18 cellular contexts compared by ENCODE assay signal in the genomic region with DNA sequence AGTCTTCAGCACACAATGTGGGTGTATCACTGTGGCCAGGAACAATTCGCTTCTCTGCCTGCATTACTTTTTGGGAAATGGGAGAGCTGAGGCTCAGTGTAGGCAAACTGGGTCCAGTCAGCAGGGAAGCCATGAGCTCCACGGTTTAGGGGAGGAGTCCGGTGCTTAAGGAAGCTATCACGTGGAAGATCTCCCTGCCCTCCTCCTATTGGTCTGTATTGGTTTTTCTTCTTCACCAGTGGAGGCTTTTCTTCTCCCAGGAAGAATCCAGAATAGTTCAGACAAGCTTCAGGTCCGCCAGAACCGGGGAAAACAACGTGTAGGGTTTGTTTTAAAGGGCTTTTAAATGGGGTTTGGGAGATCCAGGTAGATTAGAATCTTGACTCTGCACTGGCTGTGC.
A peak's percentile ranks its signal among the peaks of the same experiment; 100 is the strongest.
DNase-seq lines count a peak whose midpoint lies in the region; ATAC-seq, FAIRE-seq and TF ChIP-seq lines count a peak whose summit lies in the region.
"Had no signal": no experiment of that assay in that cellular context is flagged by ENCODE, and none has a peak within 500 bp of the region (broad histone marks: within the 10 kb centered on the region; RNA-seq: fewer than 3 reads in every experiment).

No MANE protein-coding gene starts in this region.

- H3K9me3 Mint-ChIP-seq in GM23338: no peaks in the 10 kb centered on the region; the same call in 2 of the 3 replicates

- no peak overlapping the region for H3K4me3 Mint-ChIP-seq in GM23338

- no peak for ATAC-seq in GM23338
- ATAC-seq in HG02763 (IDR thresholded peaks at IDR 0.05; ENCODE audit: unreplicated experiment): no peak
- ATAC-seq: PC-3 had no signal

- no peak overlapping the region; the same call in 1 of the 2 replicates for H2AFZ ChIP-seq in GM23338

- H3K9me2 ChIP-seq in GM23338 (ENCODE audit: insufficient read depth): peaks cover 15% of the 10 kb centered on the region; the same call in 1 of the 2 replicates
- H3K9me2 ChIP-seq: SK-N-SH had no signal

- 35% methylated on average over 7 of the region's 7 CpGs for WGBS in prostate gland

- H3K9me3 ChIP-seq in iPS-15b (ENCODE audit: control insufficient read depth, insufficient read depth, low read length): no peaks in the 10 kb centered on the region
- H3K9me3 ChIP-seq in prostate gland: no peaks in the 10 kb centered on the region
- H3K9me3 ChIP-seq: SK-N-SH had no signal

- TF ChIP-seq POLR2A in prostate gland (IDR thresholded peaks at IDR 0.05): no peak

- H3F3A ChIP-seq in GM23338 (replicated peaks; ENCODE audit: low read depth): peaks cover 6% of the 10 kb centered on the region; the same call in 1 of the 2 replicates

- peak; percentile 96 for FAIRE-seq in bronchial epithelial cell (lab: Jason Lieb, UNC)
- FAIRE-seq: K562 had no signal

- peaks cover 26% of the 10 kb centered on the region for H3K27me3 Mint-ChIP-seq in GM23338 (ENCODE audit: insufficient read depth, low read depth, poor library complexity)

- H3K4me2 ChIP-seq in GM23338: peak overlapping the region; percentile 40
- H3K4me2 ChIP-seq: SK-N-SH had no signal

- H3K9ac ChIP-seq in iPS-15b (ENCODE audit: low read depth, low read length): peak overlapping the region; percentile 48
- H3K9ac ChIP-seq: SK-N-SH had no signal

- H3K4me3 ChIP-seq in GM23338 (no peak overlapping the region), bronchial epithelial cell (ENCODE audit: low read depth, low read length) (peak overlapping the region; percentile 48), iPS-15b (ENCODE audit: low read depth, low read length) (peak overlapping the region; percentile 41), prostate gland (no peak overlapping the region)
- H3K4me3 ChIP-seq: K562 had no signal

- intact Hi-C loops in prostate gland (cut with DNase I): no loop called here

- H3K27me3 ChIP-seq in GM23338 (ENCODE audit: insufficient read depth) (no peaks in the 10 kb centered on the region), bronchial epithelial cell (ENCODE audit: control insufficient read depth, insufficient read depth, low read length) (no peaks in the 10 kb centered on the region), iPS-15b (ENCODE audit: control insufficient read depth, insufficient read depth, low read length) (peaks cover under 1% of the 10 kb centered on the region), prostate gland (replicated peaks; ENCODE audit: insufficient read depth) (no peaks in the 10 kb centered on the region)

- H3K4me1 Mint-ChIP-seq in GM23338: peaks cover 67% of the 10 kb centered on the region

- H3K79me2 ChIP-seq in GM23338 (replicated peaks; ENCODE audit: insufficient read depth): peaks cover 16% of the 10 kb centered on the region

- H3K27ac ChIP-seq in GM23338 (ENCODE audit: low read depth) (0 out of 2 replicates have a peak overlapping the region, but pooled peaks have one; percentile 50), prostate gland (peak overlapping the region; percentile 20 to 70)
- H3K27ac ChIP-seq: HL-60 had no signal

- H3K4me1 ChIP-seq in GM23338 (ENCODE audit: insufficient read depth) (peaks cover 44% of the 10 kb centered on the region), iPS-15b (ENCODE audit: control insufficient read depth, insufficient read depth, low read length) (peaks cover 29% of the 10 kb centered on the region), prostate gland (replicated peaks) (no peaks in the 10 kb centered on the region)

- TF ChIP-seq CTCF in GM23338 (conservative IDR thresholded peaks at IDR 0.05; ENCODE audit: low read depth in 2 of 2) (no peak), bronchial epithelial cell (IDR thresholded peaks at IDR 0.05; ENCODE audit: insufficient read depth, low read length, severe bottlenecking) (no peak), prostate gland (IDR thresholded peaks at IDR 0.05) (no peak)

- H3K36me3 ChIP-seq in GM23338 (ENCODE audit: insufficient read depth): no peaks in the 10 kb centered on the region
- H3K36me3 ChIP-seq in bronchial epithelial cell (ENCODE audit: control insufficient read depth, insufficient read depth, low read length): peaks cover 12% of the 10 kb centered on the region
- peaks cover 15% of the 10 kb centered on the region for H3K36me3 ChIP-seq in iPS-15b (ENCODE audit: control insufficient read depth, insufficient read depth, low read length)
- no peaks in the 10 kb centered on the region for H3K36me3 ChIP-seq in prostate gland

- peaks cover 23% of the 10 kb centered on the region for H3K36me3 Mint-ChIP-seq in GM23338 (ENCODE audit: low read depth)

- DNase-seq in GM23338 (ENCODE audit: low spot score) (no peak), bronchial epithelial cell (ENCODE audit: low read depth) (peak; percentile 59), prostate gland (ENCODE audit: low spot score) (no peak), NCI-H524 treated with DMSO at 0.1 percent for 48 hours (lab: John Stamatoyannopoulos, UW) (no peak), cerebellum (ENCODE audit: low spot score) (no peak)
- DNase-seq in NK-92 treated with Interleukin-12 subunit alpha and Interleukin-12 subunit beta, amount 100 ng/mL, for 24 hours (lab: John Stamatoyannopoulos, UW): no peak
- DNase-seq: C1 segment of cervical spinal cord, NCI-H1048, NCI-H146, NCI-H226, NCI-H69, PC-3, Right ventricle myocardium superior, SK-N-SH had no signal

- H4K20me1 ChIP-seq in GM23338 (replicated peaks; ENCODE audit: insufficient read depth): no peaks in the 10 kb centered on the region

- no peak overlapping the region for H3K27ac Mint-ChIP-seq in GM23338

TF ChIP-seq in GM23338, 12 proteins besides CTCF, POLR2A, EP300 and RAD21 (continues in another document):
- TF ChIP-seq NANOG (IDR thresholded peaks at IDR 0.05; ENCODE audit: borderline replicate concordance) (no peak), JUNB (IDR thresholded peaks at IDR 0.05; ENCODE audit: unreplicated experiment) (no peak), EZH2 (IDR thresholded peaks at IDR 0.05; ENCODE audit: low read depth, unreplicated experiment) (no peak), CREB1 (CRISPR knock-in tag; IDR thresholded peaks at IDR 0.05; ENCODE audit: low read depth) (no peak), ZNF331 (CRISPR knock-in tag; IDR thresholded peaks at IDR 0.05; ENCODE audit: low read depth) (no peak)
- TF ChIP-seq, protein P1, sequence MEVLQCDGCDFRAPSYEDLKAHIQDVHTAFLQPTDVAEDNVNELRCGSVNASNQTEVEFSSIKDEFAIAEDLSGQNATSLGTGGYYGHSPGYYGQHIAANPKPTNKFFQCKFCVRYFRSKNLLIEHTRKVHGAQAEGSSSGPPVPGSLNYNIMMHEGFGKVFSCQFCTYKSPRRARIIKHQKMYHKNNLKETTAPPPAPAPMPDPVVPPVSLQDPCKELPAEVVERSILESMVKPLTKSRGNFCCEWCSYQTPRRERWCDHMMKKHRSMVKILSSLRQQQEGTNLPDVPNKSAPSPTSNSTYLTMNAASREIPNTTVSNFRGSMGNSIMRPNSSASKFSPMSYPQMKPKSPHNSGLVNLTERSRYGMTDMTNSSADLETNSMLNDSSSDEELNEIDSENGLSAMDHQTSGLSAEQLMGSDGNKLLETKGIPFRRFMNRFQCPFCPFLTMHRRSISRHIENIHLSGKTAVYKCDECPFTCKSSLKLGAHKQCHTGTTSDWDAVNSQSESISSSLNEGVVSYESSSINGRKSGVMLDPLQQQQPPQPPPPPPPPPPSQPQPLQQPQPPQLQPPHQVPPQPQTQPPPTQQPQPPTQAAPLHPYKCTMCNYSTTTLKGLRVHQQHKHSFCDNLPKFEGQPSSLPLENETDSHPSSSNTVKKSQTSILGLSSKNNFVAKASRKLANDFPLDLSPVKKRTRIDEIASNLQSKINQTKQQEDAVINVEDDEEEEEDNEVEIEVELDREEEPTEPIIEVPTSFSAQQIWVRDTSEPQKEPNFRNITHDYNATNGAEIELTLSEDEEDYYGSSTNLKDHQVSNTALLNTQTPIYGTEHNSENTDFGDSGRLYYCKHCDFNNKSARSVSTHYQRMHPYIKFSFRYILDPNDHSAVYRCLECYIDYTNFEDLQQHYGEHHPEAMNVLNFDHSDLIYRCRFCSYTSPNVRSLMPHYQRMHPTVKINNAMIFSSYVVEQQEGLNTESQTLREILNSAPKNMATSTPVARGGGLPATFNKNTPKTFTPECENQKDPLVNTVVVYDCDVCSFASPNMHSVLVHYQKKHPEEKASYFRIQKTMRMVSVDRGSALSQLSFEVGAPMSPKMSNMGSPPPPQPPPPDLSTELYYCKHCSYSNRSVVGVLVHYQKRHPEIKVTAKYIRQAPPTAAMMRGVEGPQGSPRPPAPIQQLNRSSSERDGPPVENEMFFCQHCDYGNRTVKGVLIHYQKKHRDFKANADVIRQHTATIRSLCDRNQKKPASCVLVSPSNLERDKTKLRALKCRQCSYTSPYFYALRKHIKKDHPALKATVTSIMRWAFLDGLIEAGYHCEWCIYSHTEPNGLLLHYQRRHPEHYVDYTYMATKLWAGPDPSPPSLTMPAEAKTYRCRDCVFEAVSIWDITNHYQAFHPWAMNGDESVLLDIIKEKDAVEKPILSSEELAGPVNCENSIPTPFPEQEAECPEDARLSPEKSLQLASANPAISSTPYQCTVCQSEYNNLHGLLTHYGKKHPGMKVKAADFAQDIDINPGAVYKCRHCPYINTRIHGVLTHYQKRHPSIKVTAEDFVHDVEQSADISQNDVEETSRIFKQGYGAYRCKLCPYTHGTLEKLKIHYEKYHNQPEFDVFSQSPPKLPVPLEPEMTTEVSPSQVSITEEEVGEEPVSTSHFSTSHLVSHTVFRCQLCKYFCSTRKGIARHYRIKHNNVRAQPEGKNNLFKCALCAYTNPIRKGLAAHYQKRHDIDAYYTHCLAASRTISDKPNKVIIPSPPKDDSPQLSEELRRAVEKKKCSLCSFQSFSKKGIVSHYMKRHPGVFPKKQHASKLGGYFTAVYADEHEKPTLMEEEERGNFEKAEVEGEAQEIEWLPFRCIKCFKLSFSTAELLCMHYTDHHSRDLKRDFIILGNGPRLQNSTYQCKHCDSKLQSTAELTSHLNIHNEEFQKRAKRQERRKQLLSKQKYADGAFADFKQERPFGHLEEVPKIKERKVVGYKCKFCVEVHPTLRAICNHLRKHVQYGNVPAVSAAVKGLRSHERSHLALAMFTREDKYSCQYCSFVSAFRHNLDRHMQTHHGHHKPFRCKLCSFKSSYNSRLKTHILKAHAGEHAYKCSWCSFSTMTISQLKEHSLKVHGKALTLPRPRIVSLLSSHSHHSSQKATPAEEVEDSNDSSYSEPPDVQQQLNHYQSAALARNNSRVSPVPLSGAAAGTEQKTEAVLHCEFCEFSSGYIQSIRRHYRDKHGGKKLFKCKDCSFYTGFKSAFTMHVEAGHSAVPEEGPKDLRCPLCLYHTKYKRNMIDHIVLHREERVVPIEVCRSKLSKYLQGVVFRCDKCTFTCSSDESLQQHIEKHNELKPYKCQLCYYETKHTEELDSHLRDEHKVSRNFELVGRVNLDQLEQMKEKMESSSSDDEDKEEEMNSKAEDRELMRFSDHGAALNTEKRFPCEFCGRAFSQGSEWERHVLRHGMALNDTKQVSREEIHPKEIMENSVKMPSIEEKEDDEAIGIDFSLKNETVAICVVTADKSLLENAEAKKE (CRISPR knock-in tag; IDR thresholded peaks at IDR 0.05): no peak

Comparison
In these comparisons a context has a peak if more than half of its experiments do, and no peak if none do; other contexts are left out.
1. H3K4me3 ChIP-seq: peak in bronchial epithelial cell (single experiment) and iPS-15b (single experiment); none in GM23338 (single experiment) and prostate gland (0 of 2).